Comparison of ENCODE assay signal across 16 cellular contexts in the genomic region with DNA sequence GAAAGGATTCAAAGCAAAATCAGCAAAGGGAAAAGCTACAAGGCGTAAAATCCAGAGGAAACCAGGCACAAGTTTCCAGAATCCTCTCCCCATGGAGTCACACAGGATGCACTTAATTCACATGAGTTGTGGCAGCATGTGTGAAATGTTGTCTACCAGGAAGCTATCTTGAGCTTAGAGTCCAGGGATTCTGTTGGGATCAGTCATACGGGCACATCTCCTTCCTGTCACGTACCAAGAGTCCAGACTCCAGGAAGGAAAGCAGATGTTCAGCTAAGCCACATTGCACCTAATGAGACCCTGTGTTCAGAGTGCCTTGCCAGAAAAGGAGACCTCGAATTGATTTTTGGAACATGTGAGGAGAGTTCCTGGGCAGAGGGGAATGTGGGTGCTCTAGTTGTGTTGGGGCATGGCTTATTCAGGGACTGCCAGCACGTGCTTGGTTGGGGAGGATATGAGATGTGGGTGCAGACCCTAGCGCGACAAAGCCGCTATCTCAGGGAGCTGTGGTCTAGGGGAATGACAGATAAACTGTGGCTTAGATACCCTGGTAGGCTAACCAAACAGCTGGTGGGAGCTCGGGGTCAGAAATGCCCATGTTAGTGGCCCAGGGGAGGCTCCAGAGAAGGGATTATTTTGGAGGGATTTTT.
DNase-seq lines count a peak whose midpoint lies in the region; ATAC-seq and TF ChIP-seq lines count a peak whose summit lies in the region.
"Had no signal": no experiment of that assay in that cellular context is flagged by ENCODE, and none has a peak within 500 bp of the region (broad histone marks: within the 10 kb centered on the region; RNA-seq: fewer than 3 reads in every experiment).

No MANE protein-coding gene starts in this region.

- H3K4me3 Mint-ChIP-seq in WTC11 = no peak overlapping the region
- H3K4me3 Mint-ChIP-seq: stimulated activated naive CD8-positive, alpha-beta T cell treated with anti-CD3 and anti-CD28 coated beads, Interleukin-15, Interleukin-2, amounts not matched to agents 100 ng/mL and 50 ng/mL, for 24 hours had no signal

- H3K36me3 Mint-ChIP-seq in WTC11 = peaks cover 31% of the 10 kb centered on the region

- ATAC-seq in WTC11 (no peak), GM21786 (IDR thresholded peaks at IDR 0.05; ENCODE audit: unreplicated experiment) (no peak), GM21381 (IDR thresholded peaks at IDR 0.05; ENCODE audit: unreplicated experiment) (no peak)
- ATAC-seq: HepG2 had no signal

- H3K4me1 Mint-ChIP-seq in WTC11 = peaks cover 5% of the 10 kb centered on the region

- no peak overlapping the region for H3K27ac Mint-ChIP-seq in WTC11
- H3K27ac Mint-ChIP-seq: stimulated activated naive CD8-positive, alpha-beta T cell treated with anti-CD3 and anti-CD28 coated beads, Interleukin-15, Interleukin-2, amounts not matched to agents 100 ng/mL and 50 ng/mL, for 24 hours had no signal

- H3K27me3 Mint-ChIP-seq in WTC11 (ENCODE audit: low read depth) = no peaks in the 10 kb centered on the region; the same call in 1 of the 2 replicates
- H3K27me3 Mint-ChIP-seq: stimulated activated naive CD8-positive, alpha-beta T cell treated with anti-CD3 and anti-CD28 coated beads, Interleukin-15, Interleukin-2, amounts not matched to agents 100 ng/mL and 50 ng/mL, for 24 hours had no signal

- H3K9me3 Mint-ChIP-seq in WTC11 = peaks cover 18% of the 10 kb centered on the region

- POLR2A ChIA-PET in WTC11 (lab: Charles Lee) = no interaction called here

- DNase-seq in GM04504 (ENCODE audit: low read depth) = peak; percentile 77
- peak; percentile 72 for DNase-seq in amniotic epithelial cell (ENCODE audit: low read depth)
- peak; percentile 38 for DNase-seq in glomerular visceral epithelial cell (ENCODE audit: extremely low spot score)
- DNase-seq in renal cortical epithelial cell (ENCODE audit: low read depth) = peak; percentile 28
- no peak for DNase-seq in WTC11 (ENCODE audit: low spot score)
- DNase-seq in NCI-H187 (lab: John Stamatoyannopoulos, UW) = no peak
- DNase-seq: activated gamma-delta T cell, C1 segment of cervical spinal cord, DMS153, GOT3, small intestine, T1000 had no signal

- CTCF ChIA-PET in WTC11 (lab: Charles Lee) = interaction anchor here (0.6 to 1.2 kb wide), 3 partner anchors 40 to 322 kb away, joined by 3 to 4 read pairs (median 3); no protein-coding TSS in a partner anchor

- no peak for TF ChIP-seq CTCF in WTC11 (IDR thresholded peaks at IDR 0.05)

TF ChIP-seq in WTC11, 78 proteins besides CTCF, POLR2A, EP300 and RAD21:
- no peak for TF ChIP-seq KAT7 (CRISPR knock-in tag; IDR thresholded peaks at IDR 0.05; ENCODE audit: borderline replicate concordance)
- TF ChIP-seq, protein P1, sequence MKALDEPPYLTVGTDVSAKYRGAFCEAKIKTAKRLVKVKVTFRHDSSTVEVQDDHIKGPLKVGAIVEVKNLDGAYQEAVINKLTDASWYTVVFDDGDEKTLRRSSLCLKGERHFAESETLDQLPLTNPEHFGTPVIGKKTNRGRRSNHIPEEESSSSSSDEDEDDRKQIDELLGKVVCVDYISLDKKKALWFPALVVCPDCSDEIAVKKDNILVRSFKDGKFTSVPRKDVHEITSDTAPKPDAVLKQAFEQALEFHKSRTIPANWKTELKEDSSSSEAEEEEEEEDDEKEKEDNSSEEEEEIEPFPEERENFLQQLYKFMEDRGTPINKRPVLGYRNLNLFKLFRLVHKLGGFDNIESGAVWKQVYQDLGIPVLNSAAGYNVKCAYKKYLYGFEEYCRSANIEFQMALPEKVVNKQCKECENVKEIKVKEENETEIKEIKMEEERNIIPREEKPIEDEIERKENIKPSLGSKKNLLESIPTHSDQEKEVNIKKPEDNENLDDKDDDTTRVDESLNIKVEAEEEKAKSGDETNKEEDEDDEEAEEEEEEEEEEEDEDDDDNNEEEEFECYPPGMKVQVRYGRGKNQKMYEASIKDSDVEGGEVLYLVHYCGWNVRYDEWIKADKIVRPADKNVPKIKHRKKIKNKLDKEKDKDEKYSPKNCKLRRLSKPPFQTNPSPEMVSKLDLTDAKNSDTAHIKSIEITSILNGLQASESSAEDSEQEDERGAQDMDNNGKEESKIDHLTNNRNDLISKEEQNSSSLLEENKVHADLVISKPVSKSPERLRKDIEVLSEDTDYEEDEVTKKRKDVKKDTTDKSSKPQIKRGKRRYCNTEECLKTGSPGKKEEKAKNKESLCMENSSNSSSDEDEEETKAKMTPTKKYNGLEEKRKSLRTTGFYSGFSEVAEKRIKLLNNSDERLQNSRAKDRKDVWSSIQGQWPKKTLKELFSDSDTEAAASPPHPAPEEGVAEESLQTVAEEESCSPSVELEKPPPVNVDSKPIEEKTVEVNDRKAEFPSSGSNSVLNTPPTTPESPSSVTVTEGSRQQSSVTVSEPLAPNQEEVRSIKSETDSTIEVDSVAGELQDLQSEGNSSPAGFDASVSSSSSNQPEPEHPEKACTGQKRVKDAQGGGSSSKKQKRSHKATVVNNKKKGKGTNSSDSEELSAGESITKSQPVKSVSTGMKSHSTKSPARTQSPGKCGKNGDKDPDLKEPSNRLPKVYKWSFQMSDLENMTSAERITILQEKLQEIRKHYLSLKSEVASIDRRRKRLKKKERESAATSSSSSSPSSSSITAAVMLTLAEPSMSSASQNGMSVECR (CRISPR knock-in tag; IDR thresholded peaks at IDR 0.05; ENCODE audit: borderline replicate concordance) = no peak
- TF ChIP-seq, protein P2, sequence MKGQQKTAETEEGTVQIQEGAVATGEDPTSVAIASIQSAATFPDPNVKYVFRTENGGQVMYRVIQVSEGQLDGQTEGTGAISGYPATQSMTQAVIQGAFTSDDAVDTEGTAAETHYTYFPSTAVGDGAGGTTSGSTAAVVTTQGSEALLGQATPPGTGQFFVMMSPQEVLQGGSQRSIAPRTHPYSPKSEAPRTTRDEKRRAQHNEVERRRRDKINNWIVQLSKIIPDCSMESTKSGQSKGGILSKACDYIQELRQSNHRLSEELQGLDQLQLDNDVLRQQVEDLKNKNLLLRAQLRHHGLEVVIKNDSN (CRISPR knock-in tag; IDR thresholded peaks at IDR 0.05) = no peak
- TF ChIP-seq ELF4 (CRISPR knock-in tag; IDR thresholded peaks at IDR 0.05; ENCODE audit: low read depth) = no peak
- TF ChIP-seq, protein P3, sequence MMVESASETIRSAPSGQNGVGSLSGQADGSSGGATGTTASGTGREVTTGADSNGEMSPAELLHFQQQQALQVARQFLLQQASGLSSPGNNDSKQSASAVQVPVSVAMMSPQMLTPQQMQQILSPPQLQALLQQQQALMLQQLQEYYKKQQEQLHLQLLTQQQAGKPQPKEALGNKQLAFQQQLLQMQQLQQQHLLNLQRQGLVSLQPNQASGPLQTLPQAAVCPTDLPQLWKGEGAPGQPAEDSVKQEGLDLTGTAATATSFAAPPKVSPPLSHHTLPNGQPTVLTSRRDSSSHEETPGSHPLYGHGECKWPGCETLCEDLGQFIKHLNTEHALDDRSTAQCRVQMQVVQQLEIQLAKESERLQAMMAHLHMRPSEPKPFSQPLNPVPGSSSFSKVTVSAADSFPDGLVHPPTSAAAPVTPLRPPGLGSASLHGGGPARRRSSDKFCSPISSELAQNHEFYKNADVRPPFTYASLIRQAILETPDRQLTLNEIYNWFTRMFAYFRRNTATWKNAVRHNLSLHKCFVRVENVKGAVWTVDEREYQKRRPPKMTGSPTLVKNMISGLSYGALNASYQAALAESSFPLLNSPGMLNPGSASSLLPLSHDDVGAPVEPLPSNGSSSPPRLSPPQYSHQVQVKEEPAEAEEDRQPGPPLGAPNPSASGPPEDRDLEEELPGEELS (CRISPR knock-in tag; IDR thresholded peaks at IDR 0.05) = no peak

Comparison
In these comparisons a context has a peak if more than half of its experiments do, and no peak if none do; other contexts are left out.
1. DNase-seq: peak in GM04504 (single experiment), amniotic epithelial cell (single experiment), glomerular visceral epithelial cell (single experiment) and renal cortical epithelial cell (single experiment); none in WTC11 (single experiment) and NCI-H187 (0 of 2).